In genomic region chr2:234420406-234420805, GRCh38 we compare ENCODE assay signal across 1 cellular context.
TF ChIP-seq lines count a peak whose summit lies in the region.

No MANE protein-coding gene starts in this region.

TF ChIP-seq in WTC11, 78 proteins besides CTCF, POLR2A, EP300 and RAD21 (continued from another document):
- TF ChIP-seq STAT6 (CRISPR knock-in tag; conservative IDR thresholded peaks at IDR 0.05; ENCODE audit: low read depth): no peak
